Comparison of ENCODE assay signal across 15 cellular contexts in the genomic region with DNA sequence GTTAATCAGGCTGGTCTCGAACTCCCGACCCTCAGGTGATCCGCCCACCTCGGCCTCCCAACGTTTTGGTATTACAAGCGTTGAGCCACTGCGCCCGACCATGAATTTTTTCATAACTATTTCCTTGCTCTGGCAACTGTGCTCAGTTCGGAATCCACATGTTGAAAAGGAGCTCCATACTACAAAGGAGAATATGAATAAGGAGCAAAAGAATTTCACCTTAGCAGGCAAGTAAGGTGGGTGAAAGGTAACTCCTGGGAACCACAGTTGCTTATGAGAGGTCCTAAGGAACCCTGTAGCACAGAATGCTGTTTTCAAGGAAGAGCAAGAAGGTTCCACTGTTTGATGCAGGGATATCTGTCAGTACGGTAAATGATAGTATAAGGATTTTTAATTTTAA. TPM values are rescaled to one million over a fixed set of nuclear protein-coding genes. Genes with fewer than 3 reads are reported as not detected.
A peak's percentile ranks its signal among the peaks of the same experiment; 100 is the strongest.
DNase-seq lines count a peak whose midpoint lies in the region; ATAC-seq and TF ChIP-seq lines count a peak whose summit lies in the region.
"Had no signal": no experiment of that assay in that cellular context is flagged by ENCODE, and none has a peak within 500 bp of the region (broad histone marks: within the 10 kb centered on the region; RNA-seq: fewer than 3 reads in every experiment).

No MANE protein-coding gene starts in this region.

- no peak overlapping the region for H3K4me3 ChIP-seq in ascending aorta
- H3K4me3 ChIP-seq in spleen, result no peak overlapping the region

- DNase-seq in activated naive CD4-positive, alpha-beta T cell treated with anti-CD3 and anti-CD28 coated beads, Interleukin-2, amount 10 ng/mL, durations not matched to agents 7 days and 5 days, result no peak
- DNase-seq in activated naive CD4-positive, alpha-beta T cell treated with Interleukin-2 at 50 U/mL for 16 hours, result no peak
- DNase-seq in ascending aorta (ENCODE audit: low spot score in 2 of 2) (no peak), naive B cell (no peak), spleen (peak; percentile 46), midbrain (lab: John Stamatoyannopoulos, UW) (no peak)
- no peak for DNase-seq in CD4-positive, alpha-beta T cell
- DNase-seq: BE2C; CD8-positive, alpha-beta T cell; COR-L47; DMS153; GF-D8; HCEC 1CT had no signal

- CTCF ChIA-PET in activated naive CD4-positive, alpha-beta T cell treated with anti-CD3 and anti-CD28 coated beads, Interleukin-2, amount 10 ng/mL, durations not matched to agents 7 days and 5 days (lab: Charles Lee), result no interaction called here
- CTCF ChIA-PET in CD4-positive, alpha-beta T cell (lab: Charles Lee), result interaction anchor here (0.7 to 1.6 kb wide), 2 partner anchors 24 to 73 kb away, joined by 3 read pairs; no protein-coding TSS in a partner anchor

- 92 to 98% (median 93%) methylated on average over 10 of the region's 10 CpGs for WGBS in spleen, 5 donors

- peak overlapping the region; percentile 33 for H3K27ac Mint-ChIP-seq in activated naive CD4-positive, alpha-beta T cell treated with anti-CD3 and anti-CD28 coated beads, Interleukin-2, amount 10 ng/mL, durations not matched to agents 7 days and 5 days
- H3K27ac Mint-ChIP-seq in naive B cell, result peak overlapping the region in 4 of 6 donors; percentile 18 to 67 (median 57)
- no peak overlapping the region for H3K27ac Mint-ChIP-seq in CD4-positive, alpha-beta T cell
- H3K27ac Mint-ChIP-seq: CD8-positive, alpha-beta T cell had no signal

- H3K9me3 ChIP-seq in ascending aorta (no peaks in the 10 kb centered on the region), spleen (no peaks in the 10 kb centered on the region)
- H3K9me3 ChIP-seq in CD4-positive, alpha-beta T cell (ENCODE audit: control insufficient read depth, low read length), result no peaks in the 10 kb centered on the region
- H3K9me3 ChIP-seq: BE2C had no signal

- H3K36me3 Mint-ChIP-seq in activated naive CD4-positive, alpha-beta T cell treated with anti-CD3 and anti-CD28 coated beads, Interleukin-2, amount 10 ng/mL, durations not matched to agents 7 days and 5 days, result peaks cover 34% of the 10 kb centered on the region
- peaks cover 3 to 6% of the 10 kb centered on the region in 2 donors for H3K36me3 Mint-ChIP-seq in naive B cell
- peaks cover 55% of the 10 kb centered on the region for H3K36me3 Mint-ChIP-seq in CD4-positive, alpha-beta T cell (ENCODE audit: low read depth)

- H3K4me1 Mint-ChIP-seq in activated naive CD4-positive, alpha-beta T cell treated with anti-CD3 and anti-CD28 coated beads, Interleukin-2, amount 10 ng/mL, durations not matched to agents 7 days and 5 days, result peaks cover 3% of the 10 kb centered on the region
- H3K4me1 Mint-ChIP-seq in naive B cell, result peaks cover 2 to 18% (median 7%) of the 10 kb centered on the region in 3 donors
- H3K4me1 Mint-ChIP-seq in CD4-positive, alpha-beta T cell (ENCODE audit: low read depth), result peaks cover 11% of the 10 kb centered on the region

- H3K27me3 ChIP-seq in ascending aorta (no peaks in the 10 kb centered on the region), spleen (replicated peaks in 1 of 7) (no peaks in the 10 kb centered on the region)
- no peaks in the 10 kb centered on the region for H3K27me3 ChIP-seq in CD4-positive, alpha-beta T cell (ENCODE audit: control insufficient read depth, insufficient read depth, low read length)
- H3K27me3 ChIP-seq: BE2C had no signal

- no peak for TF ChIP-seq POLR2A in spleen (IDR thresholded peaks at IDR 0.05)

- H3K36me3 ChIP-seq in ascending aorta (peaks cover 27 to 39% of the 10 kb centered on the region in 2 donors), spleen (peaks cover 7 to 100% (median 80%) of the 10 kb centered on the region in 6 donors)

- H3K27me3 Mint-ChIP-seq in activated naive CD4-positive, alpha-beta T cell treated with anti-CD3 and anti-CD28 coated beads, Interleukin-2, amount 10 ng/mL, durations not matched to agents 7 days and 5 days, result no peaks in the 10 kb centered on the region
- H3K27me3 Mint-ChIP-seq in naive B cell, result no peaks in the 10 kb centered on the region
- no peaks in the 10 kb centered on the region for H3K27me3 Mint-ChIP-seq in CD4-positive, alpha-beta T cell

- no peak overlapping the region for H3K4me3 Mint-ChIP-seq in activated naive CD4-positive, alpha-beta T cell treated with anti-CD3 and anti-CD28 coated beads, Interleukin-2, amount 10 ng/mL, durations not matched to agents 7 days and 5 days
- no peak overlapping the region for H3K4me3 Mint-ChIP-seq in naive B cell
- H3K4me3 Mint-ChIP-seq in CD4-positive, alpha-beta T cell, result no peak overlapping the region
- H3K4me3 Mint-ChIP-seq: CD8-positive, alpha-beta T cell had no signal

- TF ChIP-seq CTCF in ascending aorta (IDR thresholded peaks at IDR 0.05) (no peak), spleen (IDR thresholded peaks at IDR 0.05 in 8 of 11, conservative IDR thresholded peaks at IDR 0.05 in 3 of 11) (no peak)
- TF ChIP-seq CTCF in CD4-positive, alpha-beta T cell (IDR thresholded peaks at IDR 0.05), result no peak

- intact Hi-C loops in ascending aorta (cut with DNase I) (no loop called here), spleen (cut with DNase I; ENCODE audit: low total_unique reads) (loop anchor here (10.0 kb wide), 1 partner anchor 77 kb away; no protein-coding TSS in a partner anchor)
- intact Hi-C loops in CD4-positive, alpha-beta T cell (cut with DNase I, micrococcal nuclease), result no loop called here

- H3K27ac ChIP-seq in ascending aorta (peak overlapping the region; percentile 80), spleen (no peak overlapping the region)
- no peak overlapping the region for H3K27ac ChIP-seq in CD4-positive, alpha-beta T cell (ENCODE audit: low read depth, low read length)
- H3K27ac ChIP-seq: C4-2B had no signal

- no peaks in the 10 kb centered on the region for H3K9me3 Mint-ChIP-seq in activated naive CD4-positive, alpha-beta T cell treated with anti-CD3 and anti-CD28 coated beads, Interleukin-2, amount 10 ng/mL, durations not matched to agents 7 days and 5 days
- no peaks in the 10 kb centered on the region for H3K9me3 Mint-ChIP-seq in naive B cell
- no peaks in the 10 kb centered on the region for H3K9me3 Mint-ChIP-seq in CD4-positive, alpha-beta T cell
- H3K9me3 Mint-ChIP-seq: CD8-positive, alpha-beta T cell had no signal

- POLR2A ChIA-PET in CD4-positive, alpha-beta T cell (lab: Charles Lee), result no interaction called here

- H3K4me1 ChIP-seq in ascending aorta (peaks cover 0 to 13% of the 10 kb centered on the region in 2 donors), spleen (peaks cover 0 to 14% (median 0%) of the 10 kb centered on the region in 6 donors)
- H3K4me1 ChIP-seq: BE2C had no signal

- ATAC-seq in naive B cell (ENCODE audit: low read depth in 2 of 2) (no peak), GM18868 (IDR thresholded peaks at IDR 0.05; ENCODE audit: unreplicated experiment) (no peak)
- ATAC-seq in CD4-positive, alpha-beta T cell (ENCODE audit: poor library complexity), result no peak
- ATAC-seq: CD8-positive, alpha-beta T cell had no signal

RNA-seq across cellular contexts. Expression of a gene that starts 29.9 kb away (rescaled TPM):
- total RNA-seq in ascending aorta (104 TPM), spleen (100 to 1,000 TPM; 155 to 271 (median 207) TPM)
- polyA plus RNA-seq in naive B cell (ENCODE audit: low read depth in 6 of 6) (10 to 100 TPM; 38.4 to 56.6 (median 44.5) TPM), spleen (100 to 1,000 TPM in 1 of 3 donors, 10 to 100 TPM in 2; 62.6 to 155 (median 83.8) TPM)
- total RNA-seq in CD4-positive, alpha-beta T cell, result 10 to 100 TPM; 19.9 to 25.1 TPM

Comparison
In these comparisons a context has a peak if more than half of its experiments do, and no peak if none do; other contexts are left out.
1. H3K27ac ChIP-seq: peak in ascending aorta (2 of 2); none in spleen (0 of 8) and CD4-positive, alpha-beta T cell (single experiment).